In genomic region chr11:2520736-2521035, GRCh38 we compare ENCODE assay signal across 22 cellular contexts.
"Had no signal": no experiment of that assay in that cellular context is flagged by ENCODE, and none has a peak within 500 bp of the region (broad histone marks: within the 10 kb centered on the region; RNA-seq: fewer than 3 reads in every experiment).

No MANE protein-coding gene starts in this region.

- DNase-seq: activated CD4-positive, alpha-beta T cell treated with anti-CD3 and anti-CD28 coated beads for 48 hours; activated naive CD8-positive, alpha-beta T cell treated with anti-CD3 and anti-CD28 coated beads, Interleukin-2, amount 50 U/mL, for 24 hours; amygdala; dermis blood vessel endothelial cell; effector CD8-positive, alpha-beta T cell; erythroblast; stimulated activated naive CD8-positive, alpha-beta T cell treated with anti-CD3 and anti-CD28 coated beads, Interleukin-15, amount 100 ng/mL, for 72 hours had no signal

- H3K4me3 ChIP-seq: gastroesophageal sphincter, hepatocyte, neural progenitor cell, right lobe of liver, skin epidermis, tibial artery had no signal

- H3K27me3 Mint-ChIP-seq: activated CD4-positive, alpha-beta memory T cell treated with anti-CD3 and anti-CD28 coated beads for 36 hours; activated naive CD4-positive, alpha-beta T cell treated with anti-CD3 and anti-CD28 coated beads, Interleukin-2, amount 50 U/mL, for 24 hours; activated naive CD8-positive, alpha-beta T cell treated with anti-CD3 and anti-CD28 coated beads, Interleukin-2, amount 50 U/mL, for 24 hours; naive thymus-derived CD4-positive, alpha-beta T cell; stimulated activated naive CD8-positive, alpha-beta T cell treated with anti-CD3 and anti-CD28 coated beads, Interleukin-15, amount 100 ng/mL, for 72 hours had no signal

- H3K4me1 ChIP-seq: gastroesophageal sphincter, neural progenitor cell, right lobe of liver, tibial artery had no signal

- H3K36me3 ChIP-seq: gastroesophageal sphincter, neural progenitor cell, right lobe of liver, tibial artery had no signal

- H3K27ac ChIP-seq: gastroesophageal sphincter, hepatocyte, neural progenitor cell, right lobe of liver, skin epidermis, tibial artery had no signal

- H3K36me3 Mint-ChIP-seq: activated CD4-positive, alpha-beta memory T cell treated with anti-CD3 and anti-CD28 coated beads for 36 hours; activated naive CD4-positive, alpha-beta T cell treated with anti-CD3 and anti-CD28 coated beads, Interleukin-2, amount 50 U/mL, for 24 hours; mesothelial cell of epicardium; neural progenitor cell; stimulated activated effector memory CD8-positive, alpha-beta T cell treated with anti-CD3 and anti-CD28 coated beads, Interleukin-12 subunit alpha, Interleukin-12 subunit beta, amount 100 ng/mL, for 72 hours had no signal

- ATAC-seq: activated naive CD8-positive, alpha-beta T cell treated with anti-CD3 and anti-CD28 coated beads, Interleukin-2, amount 50 U/mL, for 24 hours; left ventricle myocardium superior; naive thymus-derived CD4-positive, alpha-beta T cell; right lobe of liver; stimulated activated naive CD8-positive, alpha-beta T cell treated with anti-CD3 and anti-CD28 coated beads, Interleukin-15, amount 100 ng/mL, for 72 hours had no signal

- H3K27me3 ChIP-seq: hepatocyte, right lobe of liver had no signal

- H3K27ac Mint-ChIP-seq: activated CD4-positive, alpha-beta memory T cell treated with anti-CD3 and anti-CD28 coated beads for 36 hours; activated naive CD4-positive, alpha-beta T cell treated with anti-CD3 and anti-CD28 coated beads, Interleukin-2, amount 50 U/mL, for 24 hours; activated naive CD8-positive, alpha-beta T cell treated with anti-CD3 and anti-CD28 coated beads, Interleukin-2, amount 50 U/mL, for 24 hours; activated T-helper 2 cell treated with anti-CD3 and anti-CD28 coated beads, Interferon-gamma antibody, Interleukin-2, Interleukin-4, amounts not matched to agents 10 μg/mL and 5 μg/mL and 100 μg/mL, durations not matched to agents 14 hours and 24 hours and 36 hours; mesothelial cell of epicardium; stimulated activated effector memory CD8-positive, alpha-beta T cell treated with anti-CD3 and anti-CD28 coated beads, Interleukin-12 subunit alpha, Interleukin-12 subunit beta, amount 100 ng/mL, for 72 hours; stimulated activated naive CD8-positive, alpha-beta T cell treated with anti-CD3 and anti-CD28 coated beads, Interleukin-15, amount 100 ng/mL, for 72 hours; T-helper 2 cell treated with Interferon-gamma antibody and Interleukin-4, amounts not matched to agents 5 μg/mL and 100 μg/mL, for 36 hours had no signal

- H3K9me3 ChIP-seq: gastroesophageal sphincter, right lobe of liver, tibial artery had no signal

- H3K4me3 Mint-ChIP-seq: activated CD4-positive, alpha-beta memory T cell treated with anti-CD3 and anti-CD28 coated beads for 36 hours; activated naive CD4-positive, alpha-beta T cell treated with anti-CD3 and anti-CD28 coated beads, Interleukin-2, amount 50 U/mL, for 24 hours; activated naive CD8-positive, alpha-beta T cell treated with anti-CD3 and anti-CD28 coated beads, Interleukin-2, amount 50 U/mL, for 24 hours; central memory CD8-positive, alpha-beta T cell; mesothelial cell of epicardium; naive thymus-derived CD4-positive, alpha-beta T cell; neural progenitor cell; stimulated activated effector memory CD8-positive, alpha-beta T cell treated with anti-CD3 and anti-CD28 coated beads, Interleukin-12 subunit alpha, Interleukin-12 subunit beta, amount 100 ng/mL, for 72 hours; stimulated activated naive CD8-positive, alpha-beta T cell treated with anti-CD3 and anti-CD28 coated beads, Interleukin-15, amount 100 ng/mL, for 72 hours; T-helper 2 cell treated with Interferon-gamma antibody and Interleukin-4, amounts not matched to agents 5 μg/mL and 100 μg/mL, for 36 hours had no signal

- H3K9me3 Mint-ChIP-seq: activated CD4-positive, alpha-beta memory T cell treated with anti-CD3 and anti-CD28 coated beads for 36 hours; activated naive CD4-positive, alpha-beta T cell treated with anti-CD3 and anti-CD28 coated beads, Interleukin-2, amount 50 U/mL, for 24 hours; activated naive CD8-positive, alpha-beta T cell treated with anti-CD3 and anti-CD28 coated beads, Interleukin-2, amount 50 U/mL, for 24 hours; activated T-helper 2 cell treated with anti-CD3 and anti-CD28 coated beads, Interferon-gamma antibody, Interleukin-2, Interleukin-4, amounts not matched to agents 10 μg/mL and 5 μg/mL and 100 μg/mL, durations not matched to agents 14 hours and 24 hours and 36 hours; central memory CD8-positive, alpha-beta T cell; mesothelial cell of epicardium; naive thymus-derived CD4-positive, alpha-beta T cell; neural progenitor cell; stimulated activated effector memory CD8-positive, alpha-beta T cell treated with anti-CD3 and anti-CD28 coated beads, Interleukin-12 subunit alpha, Interleukin-12 subunit beta, amount 100 ng/mL, for 72 hours; stimulated activated naive CD8-positive, alpha-beta T cell treated with anti-CD3 and anti-CD28 coated beads, Interleukin-15, amount 100 ng/mL, for 72 hours; T-helper 2 cell treated with Interferon-gamma antibody and Interleukin-4, amounts not matched to agents 5 μg/mL and 100 μg/mL, for 36 hours had no signal
